ENCODE assay signal across 16 cellular contexts in genomic region chr3:129722527-129722926, GRCh38.
DNase-seq lines count a peak whose midpoint lies in the region; ATAC-seq and TF ChIP-seq lines count a peak whose summit lies in the region.
"Had no signal": no experiment of that assay in that cellular context is flagged by ENCODE, and none has a peak within 500 bp of the region (broad histone marks: within the 10 kb centered on the region; RNA-seq: fewer than 3 reads in every experiment).

No MANE protein-coding gene starts in this region.

- POLR2A ChIA-PET in MCF 10A (lab: Yijun Ruan, JAX), result interaction anchor here (1.2 to 3.0 kb wide), 5 partner anchors 12 to 281 kb away, joined by 4 to 39 read pairs (median 8); no protein-coding TSS in a partner anchor

- H3K4me1 Mint-ChIP-seq in MCF 10A (ENCODE audit: insufficient read depth, unreplicated experiment) (peaks cover 29% of the 10 kb centered on the region), chondrocyte (ENCODE audit: low read depth) (peaks cover 25% of the 10 kb centered on the region), nephron (peaks cover 21% of the 10 kb centered on the region)
- H3K4me1 Mint-ChIP-seq: CD14-positive monocyte had no signal

- DNase-seq in MCF 10A (ENCODE audit: unreplicated experiment), result no peak
- no peak for DNase-seq in breast epithelium (ENCODE audit: low spot score in 2 of 2)
- no peak for DNase-seq in chondrocyte (ENCODE audit: low spot score)
- DNase-seq in cerebellum (ENCODE audit: low spot score), result no peak
- no peak for DNase-seq in esophagus squamous epithelium (lab: John Stamatoyannopoulos, UW)
- DNase-seq: Caco-2, HCEC 1CT, MV-4-11, NCI-H1694, NCI-H2107, NCI-H226, PC-3 had no signal

- H3K27ac Mint-ChIP-seq in MCF 10A (ENCODE audit: low read depth, unreplicated experiment) (peak overlapping the region; percentile 87), chondrocyte (ENCODE audit: unreplicated experiment) (peak overlapping the region; percentile 92), nephron (peak overlapping the region in 2 of 3 experiments; percentile 50 to 60)
- H3K27ac Mint-ChIP-seq: CD14-positive monocyte, IgD-negative memory B cell had no signal

- no peak for TF ChIP-seq POLR2A in breast epithelium (IDR thresholded peaks at IDR 0.05)
- no peak for TF ChIP-seq POLR2A in esophagus squamous epithelium (IDR thresholded peaks at IDR 0.05)

- no peak for TF ChIP-seq CTCF in MCF 10A (IDR thresholded peaks at IDR 0.05; ENCODE audit: unreplicated experiment)
- TF ChIP-seq CTCF in breast epithelium (IDR thresholded peaks at IDR 0.05), result no peak
- TF ChIP-seq CTCF in chondrocyte (IDR thresholded peaks at IDR 0.05), result no peak
- TF ChIP-seq CTCF in nephron (IDR thresholded peaks at IDR 0.05; ENCODE audit: unreplicated experiment in 3 of 3), result no peak
- no peak for TF ChIP-seq CTCF in esophagus squamous epithelium (IDR thresholded peaks at IDR 0.05)

- H3K27me3 Mint-ChIP-seq in MCF 10A (ENCODE audit: insufficient read depth, unreplicated experiment) (no peaks in the 10 kb centered on the region), chondrocyte (ENCODE audit: low read depth) (no peaks in the 10 kb centered on the region), nephron (ENCODE audit: low read depth) (no peaks in the 10 kb centered on the region)
- H3K27me3 Mint-ChIP-seq: IgD-negative memory B cell had no signal

- H3K9me3 ChIP-seq in breast epithelium, result no peaks in the 10 kb centered on the region
- no peaks in the 10 kb centered on the region for H3K9me3 ChIP-seq in esophagus squamous epithelium
- H3K9me3 ChIP-seq: Caco-2 had no signal

- H3K27ac ChIP-seq in breast epithelium, result no peak overlapping the region
- H3K27ac ChIP-seq in esophagus squamous epithelium, result no peak overlapping the region

- H3K9me3 Mint-ChIP-seq in MCF 10A (ENCODE audit: unreplicated experiment), result no peaks in the 10 kb centered on the region
- H3K9me3 Mint-ChIP-seq in chondrocyte (ENCODE audit: low read depth), result no peaks in the 10 kb centered on the region
- H3K9me3 Mint-ChIP-seq in nephron, result no peaks in the 10 kb centered on the region
- H3K9me3 Mint-ChIP-seq: CD14-positive monocyte, IgD-negative memory B cell had no signal

- CTCF ChIA-PET in MCF 10A (lab: Yijun Ruan, JAX), result interaction anchor here (0.9 kb wide), 1 partner anchor 33 kb away, joined by 4 read pairs; no protein-coding TSS in a partner anchor

- intact Hi-C loops in MCF 10A (cut with micrococcal nuclease) (loop anchor here (2.0 to 10.0 kb wide), 3 partner anchors 54 to 72 kb away; no protein-coding TSS in a partner anchor), breast epithelium (cut with DNase I; ENCODE audit: low total_unique reads) (no loop called here), esophagus squamous epithelium (cut with DNase I) (no loop called here)

- H3K4me1 ChIP-seq in breast epithelium (peaks cover 0 to 11% of the 10 kb centered on the region in 2 donors), esophagus squamous epithelium (peaks cover 0 to 27% (median 10%) of the 10 kb centered on the region in 3 donors)

- no TSS peak for BruUV-seq in MCF 10A (replicated peaks; lab: Mats Ljungman, UMichigan)

- H3K27me3 ChIP-seq in breast epithelium, result no peaks in the 10 kb centered on the region
- H3K27me3 ChIP-seq in esophagus squamous epithelium, result no peaks in the 10 kb centered on the region

- H3K4me3 ChIP-seq in breast epithelium (no peak overlapping the region), esophagus squamous epithelium (no peak overlapping the region)

- H3K4me3 Mint-ChIP-seq in MCF 10A (ENCODE audit: unreplicated experiment) (peak overlapping the region; percentile 77), chondrocyte (ENCODE audit: unreplicated experiment) (no peak overlapping the region), nephron (peak overlapping the region in 1 of 3 experiments; percentile 45)
- H3K4me3 Mint-ChIP-seq: CD14-positive monocyte, IgD-negative memory B cell had no signal

- ATAC-seq in HG02610 (IDR thresholded peaks at IDR 0.05; ENCODE audit: unreplicated experiment), result no peak
- ATAC-seq: PC-3 had no signal

- H3K36me3 Mint-ChIP-seq in MCF 10A (ENCODE audit: insufficient read depth, unreplicated experiment) (peaks cover 5% of the 10 kb centered on the region), chondrocyte (ENCODE audit: low read depth) (no peaks in the 10 kb centered on the region), nephron (ENCODE audit: low read depth) (no peaks in the 10 kb centered on the region)

- H3K36me3 ChIP-seq in breast epithelium (no peaks in the 10 kb centered on the region), esophagus squamous epithelium (no peaks in the 10 kb centered on the region)
